10 cellular contexts compared by ENCODE assay signal in genomic region chr5:57117601-57118000, GRCh38. TPM values are rescaled to one million over a fixed set of nuclear protein-coding genes. Genes with fewer than 3 reads are reported as not detected.
DNase-seq lines count a peak whose midpoint lies in the region; ATAC-seq, FAIRE-seq and TF ChIP-seq lines count a peak whose summit lies in the region.
"Had no signal": no experiment of that assay in that cellular context is flagged by ENCODE, and none has a peak within 500 bp of the region (broad histone marks: within the 10 kb centered on the region; RNA-seq: fewer than 3 reads in every experiment).

No MANE protein-coding gene starts in this region.

- intact Hi-C loops in sciatic nerve (cut with DNase I): no loop called here

- FAIRE-seq in GM12892 (lab: Jason Lieb, UNC): peak; percentile 30

- DNase-seq in GM12892 (ENCODE audit: insufficient read length) (no peak), T-helper 9 cell (peak; percentile 37), HuH-7.5 (ENCODE audit: low spot score) (no peak), sciatic nerve (ENCODE audit: low spot score) (no peak), DMS153 (lab: John Stamatoyannopoulos, UW) (no peak)
- DNase-seq in activated effector memory CD4-positive, alpha-beta T cell treated with Interleukin-2 at 50 U/mL for 16 hours: peak; percentile 67
- DNase-seq in stimulated activated CD4-positive, alpha-beta T cell treated with anti-CD3 and anti-CD28 coated beads, Interleukin-2, amount 100 ng/mL, for 48 hours: peak; percentile 7 to 18
- DNase-seq: naive B cell, SHP77 treated with DMSO at 0.1 percent for 48 hours had no signal

- TF ChIP-seq POLR2A in GM12892 (IDR thresholded peaks at IDR 0.05; ENCODE audit: low read depth, low read length): no peak

- ATAC-seq in GM21576 (IDR thresholded peaks at IDR 0.05; ENCODE audit: unreplicated experiment) (no peak), sciatic nerve (no peak)

RNA-seq across cellular contexts. Expression of gene GPBP1, which starts 56.3 kb away (rescaled TPM):
- 61.1 TPM for polyA plus RNA-seq in GM12892 (2012; ENCODE audit: missing spikeins)
- 102 TPM for total RNA-seq in sciatic nerve

Comparison
In these comparisons a context has a peak if more than half of its experiments do, and no peak if none do; other contexts are left out.
1. DNase-seq: peak in T-helper 9 cell (single experiment), activated effector memory CD4-positive, alpha-beta T cell treated with Interleukin-2 at 50 U/mL for 16 hours (single experiment) and stimulated activated CD4-positive, alpha-beta T cell treated with anti-CD3 and anti-CD28 coated beads, Interleukin-2, amount 100 ng/mL, for 48 hours (2 of 2); none in GM12892 (single experiment), HuH-7.5 (single experiment), sciatic nerve (single experiment) and DMS153 (single experiment).